In the genomic region with DNA sequence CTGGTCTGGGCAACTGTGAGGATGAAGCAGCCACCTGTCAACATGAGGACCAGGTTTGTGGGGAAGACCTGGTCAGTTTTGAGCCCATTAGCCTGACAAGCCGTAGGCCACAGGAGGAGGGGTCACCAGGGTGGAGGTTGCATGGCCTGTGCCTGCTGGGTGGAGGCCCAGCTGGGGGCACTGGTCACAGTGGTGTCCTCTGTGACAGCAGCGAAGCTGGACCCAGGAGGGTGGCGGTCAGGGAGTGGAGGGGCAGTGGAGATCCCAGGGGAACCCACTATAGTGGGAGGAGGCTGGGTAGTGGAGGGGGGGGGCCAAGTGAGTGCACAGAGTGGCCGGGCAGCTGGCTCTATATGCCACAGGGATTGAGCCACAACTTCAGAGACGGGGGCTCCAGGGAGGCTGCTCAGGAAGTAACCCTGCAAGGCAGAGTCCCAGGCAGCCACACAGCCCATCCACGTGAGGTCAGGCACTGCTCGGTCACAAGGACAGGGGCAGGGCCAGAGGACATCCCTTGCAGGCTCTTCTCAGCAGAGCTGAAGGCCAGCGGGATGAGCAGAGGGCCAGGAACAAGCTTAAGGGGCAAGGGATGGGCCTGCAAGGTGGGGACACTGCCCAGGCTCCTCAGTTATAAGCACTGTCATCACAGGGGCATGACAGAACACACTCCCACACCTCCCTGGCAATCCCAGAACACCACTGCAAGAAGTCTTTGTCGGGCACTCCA, we compare ENCODE assay signal across 26 cellular contexts. TPM values are rescaled to one million over a fixed set of nuclear protein-coding genes. Genes with fewer than 3 reads are reported as not detected.
DNase-seq lines count a peak whose midpoint lies in the region; ATAC-seq and TF ChIP-seq lines count a peak whose summit lies in the region.
"Had no signal": no experiment of that assay in that cellular context is flagged by ENCODE, and none has a peak within 500 bp of the region (broad histone marks: within the 10 kb centered on the region; RNA-seq: fewer than 3 reads in every experiment).

No MANE protein-coding gene starts in this region.

- peaks cover 61% of the 10 kb centered on the region for H3K79me2 ChIP-seq in DND-41 (ENCODE audit: insufficient read depth, low read length)

- peaks cover 14% of the 10 kb centered on the region for H3K36me3 ChIP-seq in CD4-positive, CD25-positive, alpha-beta regulatory T cell (ENCODE audit: control insufficient read depth, insufficient read depth, low read length)
- H3K36me3 ChIP-seq in DND-41 (ENCODE audit: insufficient read depth, low read length) = peaks cover 37% of the 10 kb centered on the region
- peaks cover 8 to 23% of the 10 kb centered on the region in 2 donors for H3K36me3 ChIP-seq in ascending aorta
- H3K36me3 ChIP-seq: breast epithelium, colonic mucosa had no signal

- peak overlapping the region in 1 of 3 donors; percentile 41 for H3K27ac Mint-ChIP-seq in CD4-positive, CD25-positive, alpha-beta regulatory T cell
- H3K27ac Mint-ChIP-seq in brain (peak overlapping the region in 2 of 5 experiments; percentile 94 to 97), neural crest cell (ENCODE audit: unreplicated experiment) (no peak overlapping the region)
- H3K27ac Mint-ChIP-seq: stimulated activated naive CD8-positive, alpha-beta T cell treated with anti-CD3 and anti-CD28 coated beads, Interleukin-15, Interleukin-2, amounts not matched to agents 100 ng/mL and 50 ng/mL, for 24 hours had no signal

- no peaks in the 10 kb centered on the region for H3K27me3 ChIP-seq in CD4-positive, CD25-positive, alpha-beta regulatory T cell (ENCODE audit: control insufficient read depth, insufficient read depth, low read length)
- H3K27me3 ChIP-seq in DND-41 (ENCODE audit: insufficient read depth, low read length, poor library complexity) (no peaks in the 10 kb centered on the region), ascending aorta (no peaks in the 10 kb centered on the region)
- H3K27me3 ChIP-seq: breast epithelium, colonic mucosa, SJSA1 had no signal

- peaks cover 41% of the 10 kb centered on the region for H3K4me1 ChIP-seq in CD4-positive, CD25-positive, alpha-beta regulatory T cell (ENCODE audit: control insufficient read depth, insufficient read depth, low read length, poor library complexity, severe bottlenecking)
- peaks cover 64% of the 10 kb centered on the region for H3K4me1 ChIP-seq in DND-41 (ENCODE audit: insufficient read depth, low read length)
- H3K4me1 ChIP-seq in ascending aorta = peaks cover 15 to 30% of the 10 kb centered on the region in 2 donors

- peaks cover 0 to 63% (median 18%) of the 10 kb centered on the region in 4 donors for H3K4me1 Mint-ChIP-seq in CD4-positive, CD25-positive, alpha-beta regulatory T cell
- H3K4me1 Mint-ChIP-seq in brain = peaks cover 48% of the 10 kb centered on the region
- H3K4me1 Mint-ChIP-seq in neural crest cell = peaks cover 41% of the 10 kb centered on the region

- H4K20me1 ChIP-seq in DND-41 (ENCODE audit: insufficient read depth, low read length) = peaks cover 21% of the 10 kb centered on the region

- 0 out of 2 replicates have a peak overlapping the region, but pooled peaks have one; percentile 78 for H3K9ac ChIP-seq in DND-41 (ENCODE audit: low read depth, low read length)

- H3K4me2 ChIP-seq in DND-41 (ENCODE audit: insufficient read depth, low read length) = no peak overlapping the region

- peaks cover 11% of the 10 kb centered on the region for H3K36me3 Mint-ChIP-seq in CD4-positive, CD25-positive, alpha-beta regulatory T cell
- H3K36me3 Mint-ChIP-seq in brain = peaks cover 12% of the 10 kb centered on the region
- peaks cover 3% of the 10 kb centered on the region for H3K36me3 Mint-ChIP-seq in neural crest cell (ENCODE audit: low read depth)

- DNase-seq in CD4-positive, CD25-positive, alpha-beta regulatory T cell = no peak
- DNase-seq in DND-41 = no peak
- DNase-seq in neural crest cell (ENCODE audit: low read depth, low spot score) = no peak
- no peak for DNase-seq in RPMI8226
- DNase-seq in COLO668 (lab: John Stamatoyannopoulos, UW; ENCODE audit: unreplicated experiment) = no peak
- DNase-seq in ascending aorta (ENCODE audit: low spot score in 2 of 2) = no peak
- DNase-seq: activated CD4-positive, CD25-positive, alpha-beta regulatory T cell treated with anti-CD3 and anti-CD28 coated beads, Interleukin-2, amount 50 U/mL, for 72 hours; activated naive CD4-positive, alpha-beta T cell treated with anti-CD3 and anti-CD28 coated beads for 36 hours; activated T-cell treated with anti-CD3 and anti-CD28 coated beads, Interleukin-2, amount 50 U/mL, for 1 hour; amniotic stem cell; CD4-positive, alpha-beta memory T cell; colonic mucosa; foreskin fibroblast; GDM1; NCI-H1105; NCI-H2029; NCI-H2227 treated with DMSO at 0.1 percent for 48 hours; T-helper 1 cell had no signal

- intact Hi-C loops in ascending aorta (cut with DNase I) = loop anchor here (10.0 kb wide), 2 partner anchors 379 to 1399 kb away; a partner anchor contains a TSS

- H3K27ac ChIP-seq in CD4-positive, CD25-positive, alpha-beta regulatory T cell (ENCODE audit: insufficient read depth, low read length, poor library complexity, severe bottlenecking) = no peak overlapping the region
- no peak overlapping the region for H3K27ac ChIP-seq in DND-41 (ENCODE audit: low read length)
- H3K27ac ChIP-seq in ascending aorta = no peak overlapping the region
- H3K27ac ChIP-seq: colonic mucosa, SJSA1, thoracic aorta had no signal

- peaks cover 0 to 1% (median 0%) of the 10 kb centered on the region in 7 donors for H3K9me3 Mint-ChIP-seq in CD4-positive, CD25-positive, alpha-beta regulatory T cell
- H3K9me3 Mint-ChIP-seq in brain = peaks cover 0 to 8% (median 0%) of the 10 kb centered on the region in 5 experiments
- no peaks in the 10 kb centered on the region for H3K9me3 Mint-ChIP-seq in neural crest cell
- H3K9me3 Mint-ChIP-seq: activated naive CD4-positive, alpha-beta T cell treated with anti-CD3 and anti-CD28 coated beads for 36 hours; stimulated activated naive CD8-positive, alpha-beta T cell treated with anti-CD3 and anti-CD28 coated beads, Interleukin-15, Interleukin-2, amounts not matched to agents 100 ng/mL and 50 ng/mL, for 24 hours had no signal

- TF ChIP-seq CTCF in DND-41 (IDR thresholded peaks at IDR 0.05; ENCODE audit: borderline replicate concordance, extremely low read depth, low read length, poor library complexity, severe bottlenecking) (no peak), brain (conservative IDR thresholded peaks at IDR 0.05) (no peak), neural crest cell (conservative IDR thresholded peaks at IDR 0.05) (no peak), ascending aorta (IDR thresholded peaks at IDR 0.05) (no peak)

- no peak for ATAC-seq in CD4-positive, CD25-positive, alpha-beta regulatory T cell (ENCODE audit: low read depth in 2 of 2)
- ATAC-seq in DND-41 (ENCODE audit: insufficient read depth, low read depth) (no peak), HG02884 (IDR thresholded peaks at IDR 0.05; ENCODE audit: unreplicated experiment) (no peak)
- ATAC-seq: esophagus mucosa, mucosa of descending colon had no signal

- H3K27me3 Mint-ChIP-seq in CD4-positive, CD25-positive, alpha-beta regulatory T cell = no peaks in the 10 kb centered on the region
- peaks cover 13% of the 10 kb centered on the region for H3K27me3 Mint-ChIP-seq in brain
- H3K27me3 Mint-ChIP-seq in neural crest cell (ENCODE audit: low read depth) = peaks cover 14% of the 10 kb centered on the region
- H3K27me3 Mint-ChIP-seq: CD4-positive, alpha-beta memory T cell; stimulated activated naive CD8-positive, alpha-beta T cell treated with anti-CD3 and anti-CD28 coated beads, Interleukin-15, Interleukin-2, amounts not matched to agents 100 ng/mL and 50 ng/mL, for 24 hours had no signal

- H2AFZ ChIP-seq in DND-41 (ENCODE audit: low read depth, low read length) = no peak overlapping the region

- peak overlapping the region in 3 of 4 donors; percentile 74 to 94 (median 84) for H3K4me3 Mint-ChIP-seq in CD4-positive, CD25-positive, alpha-beta regulatory T cell
- H3K4me3 Mint-ChIP-seq in brain (peak overlapping the region in 4 of 5 experiments; percentile 91 to 95 (median 94)), neural crest cell (peak overlapping the region; percentile 78)

- H3K9me3 ChIP-seq in CD4-positive, CD25-positive, alpha-beta regulatory T cell (ENCODE audit: control insufficient read depth in 2 of 2, low read length in 2 of 2) = no peaks in the 10 kb centered on the region
- H3K9me3 ChIP-seq in DND-41 (ENCODE audit: insufficient read depth, low read length, severe bottlenecking) = no peaks in the 10 kb centered on the region
- H3K9me3 ChIP-seq in ascending aorta = no peaks in the 10 kb centered on the region
- H3K9me3 ChIP-seq: breast epithelium, colonic mucosa, mucosa of descending colon, SJSA1, thoracic aorta had no signal

- no peak overlapping the region for H3K4me3 ChIP-seq in CD4-positive, CD25-positive, alpha-beta regulatory T cell (ENCODE audit: low read depth, low read length)
- H3K4me3 ChIP-seq in DND-41 (ENCODE audit: low read depth in 1 of 2, low read length in 2 of 2) = no peak overlapping the region
- no peak overlapping the region for H3K4me3 ChIP-seq in ascending aorta
- H3K4me3 ChIP-seq: breast epithelium, colonic mucosa, mucosa of descending colon, SJSA1, thoracic aorta had no signal

RNA-seq across cellular contexts. Expression of a gene that starts 2.3 kb away (rescaled TPM):
- total RNA-seq in CD4-positive, CD25-positive, alpha-beta regulatory T cell = 23.5 TPM
- 10 to 100 TPM; 18.0 to 24.0 (median 21.2) TPM for polyA plus RNA-seq in CD4-positive, CD25-positive, alpha-beta regulatory T cell
- polyA plus RNA-seq in brain (ENCODE audit: insufficient read depth, low read depth, low replicate concordance) = 16.3 TPM
- 29.1 and 29.7 TPM in 2 replicates for total RNA-seq in neural crest cell
- total RNA-seq in ascending aorta = 2.4 TPM

RNA-seq across cellular contexts. Expression of a gene that starts 3.7 kb away (rescaled TPM):
- total RNA-seq in CD4-positive, CD25-positive, alpha-beta regulatory T cell = 62.5 TPM
- polyA plus RNA-seq in CD4-positive, CD25-positive, alpha-beta regulatory T cell = 100 to 1,000 TPM; 126 to 163 (median 143) TPM
- 153 TPM for polyA plus RNA-seq in brain (ENCODE audit: insufficient read depth, low read depth, low replicate concordance)
- total RNA-seq in neural crest cell (61.9 and 67.3 TPM in 2 replicates), ascending aorta (23.6 TPM)

RNA-seq across cellular contexts. Expression of a gene that starts 22.9 kb away (rescaled TPM):
- 335 TPM for total RNA-seq in CD4-positive, CD25-positive, alpha-beta regulatory T cell
- polyA plus RNA-seq in CD4-positive, CD25-positive, alpha-beta regulatory T cell = 100 to 1,000 TPM; 445 to 517 (median 481) TPM
- polyA plus RNA-seq in brain (ENCODE audit: insufficient read depth, low read depth, low replicate concordance) = 566 TPM
- total RNA-seq in neural crest cell = 237 and 240 TPM in 2 replicates
- total RNA-seq in ascending aorta = 447 TPM

RNA-seq across cellular contexts. Expression of a gene that starts 34.6 kb away (rescaled TPM):
- 270 TPM for total RNA-seq in CD4-positive, CD25-positive, alpha-beta regulatory T cell
- polyA plus RNA-seq in CD4-positive, CD25-positive, alpha-beta regulatory T cell = 100 to 1,000 TPM; 329 to 413 (median 371) TPM
- polyA plus RNA-seq in brain (ENCODE audit: insufficient read depth, low read depth, low replicate concordance) = 402 TPM
- total RNA-seq in neural crest cell (114 and 115 TPM in 2 replicates), ascending aorta (979 TPM)

RNA-seq across cellular contexts. Expression of a gene that starts 44.3 kb away (rescaled TPM):
- total RNA-seq in CD4-positive, CD25-positive, alpha-beta regulatory T cell = 2.8 TPM
- polyA plus RNA-seq in CD4-positive, CD25-positive, alpha-beta regulatory T cell = not detected
- 22.7 TPM for polyA plus RNA-seq in brain (ENCODE audit: insufficient read depth, low read depth, low replicate concordance)
- total RNA-seq in neural crest cell (0.65 and 0.68 TPM in 2 replicates), ascending aorta (5.4 TPM)
- polyA plus RNA-seq: CD4-positive, alpha-beta memory T cell had no signal
